Comparison of ENCODE assay signal across 15 cellular contexts in genomic region chr5:144117412-144117811, GRCh38.
"Had no signal": no experiment of that assay in that cellular context is flagged by ENCODE, and none has a peak within 500 bp of the region (broad histone marks: within the 10 kb centered on the region; RNA-seq: fewer than 3 reads in every experiment).

No MANE protein-coding gene starts in this region.

- H3K4me1 ChIP-seq: gastroesophageal sphincter, pancreas, stomach, testis, upper lobe of left lung had no signal

- H3K27ac ChIP-seq: coronary artery, gastroesophageal sphincter, pancreas, stomach, testis, upper lobe of left lung had no signal

- DNase-seq: activated CD4-positive, alpha-beta T cell treated with anti-CD3 and anti-CD28 coated beads, Interleukin-2, amount 50 U/mL, for 1 hour; activated CD8-positive, alpha-beta memory T cell treated with anti-CD3 and anti-CD28 coated beads for 24 hours; activated gamma-delta T cell treated with Interleukin-2 at 50 U/mL for 16 hours; amniotic stem cell; effector CD4-positive, alpha-beta T cell; midbrain; pancreas; stimulated activated CD4-positive, alpha-beta T cell treated with anti-CD3 and anti-CD28 coated beads, Interleukin-12 subunit alpha, Interleukin-12 subunit beta, amount 100 ng/mL, for 4 hours; stimulated activated CD4-positive, alpha-beta T cell treated with anti-CD3 and anti-CD28 coated beads, Interleukin-2, amount 100 ng/mL, for 24 hours; stomach; testis; upper lobe of left lung had no signal

- H3K36me3 ChIP-seq: gastroesophageal sphincter, pancreas, stomach, upper lobe of left lung had no signal

- H3K27me3 ChIP-seq: gastroesophageal sphincter, pancreas, stomach, testis, upper lobe of left lung had no signal

- H3K9me3 ChIP-seq: gastroesophageal sphincter, pancreas, testis, upper lobe of left lung had no signal

- ATAC-seq: activated CD4-positive, CD25-positive, alpha-beta regulatory T cell treated with anti-CD3 and anti-CD28 coated beads, Interleukin-2, amount 50 U/mL, for 24 hours; gastroesophageal sphincter had no signal

- H3K4me3 ChIP-seq: coronary artery, gastroesophageal sphincter, pancreas, stomach, testis, upper lobe of left lung had no signal
